Comparison of ENCODE assay signal across 1 cellular context in genomic region chr2:74304332-74305148, GRCh38.
TF ChIP-seq lines count a peak whose summit lies in the region.

No MANE protein-coding gene starts in this region.

TF ChIP-seq in GM12878, 131 proteins besides CTCF, POLR2A, EP300 and RAD21:
- TF ChIP-seq SIN3A (IDR thresholded peaks at IDR 0.05; ENCODE audit: low read depth, low read length), result no peak
- no peak for TF ChIP-seq SPI1 (IDR thresholded peaks at IDR 0.05; ENCODE audit: borderline replicate concordance, insufficient read depth, low read depth, low read length)
- TF ChIP-seq EED (IDR thresholded peaks at IDR 0.05; ENCODE audit: low read depth), result no peak
- no peak for TF ChIP-seq KAT2A (conservative IDR thresholded peaks at IDR 0.05; ENCODE audit: control insufficient read depth, low read depth, low read length)
- TF ChIP-seq SMARCA5 (IDR thresholded peaks at IDR 0.05), result no peak
- no peak for TF ChIP-seq MXI1 (IDR thresholded peaks at IDR 0.05; ENCODE audit: low read depth, low read length)
- no peak for TF ChIP-seq ETV6 (conservative IDR thresholded peaks at IDR 0.05 in 1 of 2, IDR thresholded peaks at IDR 0.05 in 1 of 2; ENCODE audit: borderline replicate concordance in 1 of 2, low read depth in 1 of 2)
- TF ChIP-seq PKNOX1 (IDR thresholded peaks at IDR 0.05), result no peak
- no peak for TF ChIP-seq YY1 (IDR thresholded peaks at IDR 0.05; ENCODE audit: low read depth, low read length)
- no peak for TF ChIP-seq SMAD1 (IDR thresholded peaks at IDR 0.05; ENCODE audit: low read depth, partially characterized antibody)
- TF ChIP-seq TARDBP (IDR thresholded peaks at IDR 0.05; ENCODE audit: borderline replicate concordance), result no peak
- no peak for TF ChIP-seq SIX5 (IDR thresholded peaks at IDR 0.05; ENCODE audit: low read depth, low read length, severe bottlenecking)
